ENCODE assay signal across 8 cellular contexts in the genomic region with DNA sequence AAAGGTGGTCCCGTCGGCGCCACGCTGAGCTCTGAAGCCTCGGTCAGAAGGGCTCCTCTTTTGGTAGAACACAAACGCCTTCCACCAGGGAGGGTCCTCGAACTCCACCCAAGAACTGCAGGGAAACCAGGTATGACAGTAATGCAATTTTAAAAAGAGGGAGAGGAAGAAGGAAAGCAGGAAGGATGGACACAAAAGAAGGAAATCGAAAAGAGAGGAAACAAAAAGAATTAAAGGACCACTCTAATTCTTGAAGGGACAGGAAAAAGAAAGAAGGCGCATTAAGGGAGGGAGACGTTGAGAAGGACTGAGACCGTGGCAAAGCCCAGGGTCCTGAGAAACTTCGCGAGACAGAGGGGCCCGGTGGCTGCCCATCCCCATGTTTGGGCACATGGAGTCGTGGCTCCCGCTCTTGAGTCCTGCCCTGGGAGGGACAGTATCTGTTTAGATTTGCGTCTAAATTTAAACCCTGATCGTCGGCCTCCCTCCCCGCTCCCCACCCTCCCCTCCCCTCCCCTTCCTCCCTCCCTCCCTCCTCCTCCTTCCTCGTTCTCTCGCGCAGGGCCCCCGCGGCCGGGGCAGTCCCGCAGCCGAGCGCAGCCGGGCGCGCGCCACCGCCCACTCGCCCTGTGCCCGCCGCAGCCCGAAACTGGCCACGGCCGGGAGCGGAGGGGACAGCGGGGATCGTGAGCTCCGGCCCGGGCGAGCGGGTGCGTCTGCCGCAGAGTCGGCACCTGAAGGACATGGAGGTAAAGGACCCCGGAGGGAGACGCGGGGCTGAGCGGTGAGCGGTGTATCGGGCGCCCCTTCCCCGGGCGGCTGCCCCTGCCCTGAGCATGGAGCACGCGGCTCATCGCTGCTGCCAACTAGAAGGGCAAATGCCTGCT. TPM values are rescaled to one million over a fixed set of nuclear protein-coding genes. Genes with fewer than 3 reads are reported as not detected.
DNase-seq lines count a peak whose midpoint lies in the region; ATAC-seq and TF ChIP-seq lines count a peak whose summit lies in the region.

A gene with protein sequence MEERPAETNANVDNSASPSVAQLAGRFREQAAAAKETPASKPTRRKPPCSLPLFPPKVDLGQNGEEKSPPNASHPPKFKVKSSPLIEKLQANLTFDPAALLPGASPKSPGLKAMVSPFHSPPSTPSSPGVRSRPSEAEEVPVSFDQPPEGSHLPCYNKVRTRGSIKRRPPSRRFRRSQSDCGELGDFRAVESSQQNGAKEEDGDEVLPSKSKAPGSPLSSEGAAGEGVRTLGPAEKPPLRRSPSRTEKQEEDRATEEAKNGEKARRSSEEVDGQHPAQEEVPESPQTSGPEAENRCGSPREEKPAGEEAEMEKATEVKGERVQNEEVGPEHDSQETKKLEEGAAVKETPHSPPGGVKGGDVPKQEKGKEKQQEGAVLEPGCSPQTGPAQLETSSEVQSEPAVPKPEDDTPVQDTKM (plus strand): TSS at position 552 of the 887 bp plus-strand sequence. CDS start 192 bp downstream, at position 744.

- ATAC-seq in HG03175 (IDR thresholded peaks at IDR 0.05; ENCODE audit: unreplicated experiment), result peak; percentile 18
- ATAC-seq in lower lobe of right lung, result peak; percentile 77 to 81
- ATAC-seq in GM19452 (IDR thresholded peaks at IDR 0.05; ENCODE audit: unreplicated experiment), result no peak

- H3K4me1 ChIP-seq in lower lobe of right lung, result peaks cover 48% of the 10 kb centered on the region

- no peaks in the 10 kb centered on the region for H3K27me3 ChIP-seq in lower lobe of right lung (ENCODE audit: low read depth)

- peaks cover 7% of the 10 kb centered on the region for H3K9me3 Mint-ChIP-seq in Calu3 (ENCODE audit: low read depth, unreplicated experiment)

- peak within 1 kb of the TSS; percentile 34 for H3K4me3 Mint-ChIP-seq in Calu3 (ENCODE audit: low read depth, unreplicated experiment)

- H3K27ac Mint-ChIP-seq in Calu3 (ENCODE audit: unreplicated experiment), result no peak within 1 kb of the TSS

- peak within 1 kb of the TSS; percentile 92 for H3K27ac ChIP-seq in lower lobe of right lung

- peaks cover 8% of the 10 kb centered on the region for H3K4me1 Mint-ChIP-seq in Calu3 (ENCODE audit: low read depth, unreplicated experiment)

- CTCF ChIA-PET in Calu3 (lab: Charles Lee), result interaction anchor here (1.0 kb wide), 1 partner anchor 8 kb away, joined by 3 read pairs; no protein-coding TSS in a partner anchor

- peak; percentile 13 for DNase-seq in Calu3
- DNase-seq in activated CD4-positive, CD25-positive, alpha-beta regulatory T cell (lab: John Stamatoyannopoulos, UW), result peak; percentile 29 to 49 (median 41)
- no peak for DNase-seq in choroid plexus epithelial cell (ENCODE audit: low read depth)
- peak; percentile 64 for DNase-seq in lower lobe of right lung
- DNase-seq in stimulated activated CD8-positive, alpha-beta memory T cell treated with anti-CD3 and anti-CD28 coated beads, Interleukin-2, amount 100 ng/mL, for 48 hours (ENCODE audit: low read depth in 2 of 2), result peak; percentile 57 to 71
- DNase-seq in NCI-H510A (lab: John Stamatoyannopoulos, UW), result no peak

- BruUV-seq in Calu3 (replicated peaks; lab: Mats Ljungman, UMichigan), result no TSS peak

- no peaks in the 10 kb centered on the region for H3K9me3 ChIP-seq in lower lobe of right lung

- TF ChIP-seq CTCF in Calu3 (IDR thresholded peaks at IDR 0.05; ENCODE audit: unreplicated experiment), result no peak
- TF ChIP-seq CTCF in choroid plexus epithelial cell (conservative IDR thresholded peaks at IDR 0.05; ENCODE audit: low read depth, low read length), result no peak
- no peak for TF ChIP-seq CTCF in lower lobe of right lung (IDR thresholded peaks at IDR 0.05)

- peaks cover 80% of the 10 kb centered on the region for H3K27me3 Mint-ChIP-seq in Calu3 (ENCODE audit: unreplicated experiment)

- H3K36me3 ChIP-seq in lower lobe of right lung, result no peaks in the 10 kb centered on the region

- H3K4me3 ChIP-seq in choroid plexus epithelial cell (ENCODE audit: low read depth, low read length) (peak within 1 kb of the TSS; percentile 68), lower lobe of right lung (peak within 1 kb of the TSS; percentile 73)

- intact Hi-C loops in Calu3 (cut with micrococcal nuclease; ENCODE audit: unreplicated experiment), result no loop called here
- intact Hi-C loops in lower lobe of right lung (cut with DNase I), result no loop called here

- H3K36me3 Mint-ChIP-seq in Calu3 (ENCODE audit: insufficient read depth, unreplicated experiment), result no peaks in the 10 kb centered on the region

RNA-seq across cellular contexts. Expression of the gene that starts here (rescaled TPM):
- total RNA-seq in Calu3 (2022) (not detected in 2 replicates), lower lobe of right lung (20.7 TPM)

Comparison
In these comparisons a context has a peak if more than half of its experiments do, and no peak if none do; other contexts are left out.
1. RNA of the gene that starts here (total RNA-seq): 20.7 TPM in lower lobe of right lung (single experiment); not detected in Calu3; every median in the first group is over 10 times any median in the second.
2. Peak in DNase-seq in Calu3; RNA of the gene not detected or under 1 TPM.
3. DNase-seq: peak in activated CD4-positive, CD25-positive, alpha-beta regulatory T cell (4 of 4), lower lobe of right lung (single experiment) and stimulated activated CD8-positive, alpha-beta memory T cell treated with anti-CD3 and anti-CD28 coated beads, Interleukin-2, amount 100 ng/mL, for 48 hours (2 of 2); none in choroid plexus epithelial cell (single experiment) and NCI-H510A (single experiment).